ENCODE assay signal across 34 cellular contexts in genomic region chr9:71010258-71010657, GRCh38.
"Had no signal": no experiment of that assay in that cellular context is flagged by ENCODE, and none has a peak within 500 bp of the region (broad histone marks: within the 10 kb centered on the region; RNA-seq: fewer than 3 reads in every experiment).

No MANE protein-coding gene starts in this region.

- H3K4me3 ChIP-seq: MG63 had no signal

- DNase-seq: Kasumi-1, MG63, MM.1S, MV-4-11, NCI-H1048, NCI-H1092, NCI-H1092 treated with DMSO at 0.1 percent for 48 hours, NCI-H1105, NCI-H1105 treated with DMSO at 0.1 percent for 48 hours, NCI-H1417 treated with DMSO at 0.1 percent for 48 hours, NCI-H1436, NCI-H1436 treated with DMSO at 0.1 percent for 48 hours, NCI-H146, NCI-H1694, NCI-H1694 treated with DMSO at 0.1 percent for 48 hours, NCI-H187, NCI-H187 treated with DMSO at 0.1 percent for 48 hours, NCI-H1930, NCI-H2029, NCI-H2029 treated with DMSO at 0.1 percent for 48 hours, NCI-H2081, NCI-H2081 treated with DMSO at 0.1 percent for 48 hours, NCI-H2107, NCI-H2171, NCI-H2171 treated with DMSO at 0.1 percent for 48 hours, NCI-H2227 treated with DMSO at 0.1 percent for 48 hours, NCI-H226, NCI-H345, NCI-H446, NCI-H446 treated with DMSO at 0.1 percent for 48 hours, NCI-H510A, NCI-H510A treated with DMSO at 0.1 percent for 48 hours, NCI-H524, NCI-H524 treated with DMSO at 0.1 percent for 48 hours had no signal

- H3K36me3 ChIP-seq: MG63 had no signal

- H3K27me3 ChIP-seq: MG63 had no signal

- H3K9me3 ChIP-seq: MG63 had no signal
